21 cellular contexts compared by ENCODE assay signal in genomic region chr10:760622-761021, GRCh38.
"Had no signal": no experiment of that assay in that cellular context is flagged by ENCODE, and none has a peak within 500 bp of the region (broad histone marks: within the 10 kb centered on the region; RNA-seq: fewer than 3 reads in every experiment).

No MANE protein-coding gene starts in this region.

- ATAC-seq: Right ventricle myocardium inferior, SK-N-SH treated with all-trans-retinoic acid at 6 μM for 48 hours had no signal

- H3K4me2 ChIP-seq: PC-9 had no signal

- H3K4me1 ChIP-seq: Peyer's patch, SJCRH30 had no signal

- H3K27me3 ChIP-seq: Peyer's patch, SJCRH30 had no signal

- H2AFZ ChIP-seq: PC-9 had no signal

- H3K27ac ChIP-seq: PC-9, Peyer's patch, SJCRH30 had no signal

- H3K4me3 ChIP-seq: MG63, PC-9, Peyer's patch, SJCRH30 had no signal

- DNase-seq: Karpas-422; MG63; NCI-H1092 treated with DMSO at 0.1 percent for 48 hours; NCI-H1436; NCI-H187; NCI-H2029; NCI-H2081 treated with DMSO at 0.1 percent for 48 hours; NCI-H2171; NCI-H226; NCI-H446; NCI-H510A; NCI-H524 treated with DMSO at 0.1 percent for 48 hours; NCI-H69; NCI-H774; NK-92 treated with Interleukin-12 subunit alpha and Interleukin-12 subunit beta, amount 100 ng/mL, for 24 hours; PC-9; Peyer's patch; SHP77 treated with DMSO at 0.1 percent for 48 hours; SJCRH30 had no signal

- H3K36me3 ChIP-seq: MG63, Peyer's patch, SJCRH30 had no signal

- H3K9me3 ChIP-seq: Peyer's patch had no signal
